20 cellular contexts compared by ENCODE assay signal in genomic region chr4:1812720-1813119, GRCh38. TPM values are rescaled to one million over a fixed set of nuclear protein-coding genes. Genes with fewer than 3 reads are reported as not detected.
"Had no signal": no experiment of that assay in that cellular context is flagged by ENCODE, and none has a peak within 500 bp of the region (broad histone marks: within the 10 kb centered on the region; RNA-seq: fewer than 3 reads in every experiment).

No MANE protein-coding gene starts in this region.

- H3K79me2 ChIP-seq: parathyroid adenoma had no signal

- H3K4me3 ChIP-seq: adrenal gland, esophagus muscularis mucosa, suprapubic skin had no signal

- H3K27me3 ChIP-seq: adrenal gland, esophagus muscularis mucosa, neutrophil, suprapubic skin had no signal

- FAIRE-seq: astrocyte, endothelial cell of umbilical vein had no signal

- H3K9ac ChIP-seq: parathyroid adenoma had no signal

- H3K27ac ChIP-seq: adrenal gland, esophagus muscularis mucosa, neutrophil, parathyroid adenoma, suprapubic skin had no signal

- H3K4me1 ChIP-seq: adrenal gland, esophagus muscularis mucosa, parathyroid adenoma, suprapubic skin had no signal

- H2AFZ ChIP-seq: parathyroid adenoma had no signal

- DNase-seq: activated CD4-positive, alpha-beta T cell treated with anti-CD3 and anti-CD28 coated beads, Interleukin-2, amount 10 ng/mL, durations not matched to agents 7 days and 5 days; activated CD8-positive, alpha-beta memory T cell treated with anti-CD3 and anti-CD28 coated beads for 24 hours; activated CD8-positive, alpha-beta memory T cell treated with anti-CD3 and anti-CD28 coated beads, Interleukin-2, amount 50 U/mL, for 48 hours; activated gamma-delta T cell treated with Interleukin-2 at 50 U/mL for 16 hours; activated T-cell treated with anti-CD3 and anti-CD28 coated beads, Interleukin-2, amount 50 U/mL, for 72 hours; adrenal gland; effector CD8-positive, alpha-beta T cell; immature natural killer cell; kidney glomerular epithelial cell; natural killer cell; retina; stimulated activated CD4-positive, alpha-beta T cell treated with anti-CD3 and anti-CD28 coated beads, Interleukin-2, amount 100 ng/mL, for 24 hours; stimulated activated naive CD8-positive, alpha-beta T cell treated with anti-CD3 and anti-CD28 coated beads, Interleukin-15, amount 100 ng/mL, for 72 hours had no signal

- ATAC-seq: activated naive CD4-positive, alpha-beta T cell treated with anti-CD3 and anti-CD28 coated beads, Interleukin-2, amount 50 U/mL, for 72 hours; activated T-cell treated with anti-CD3 and anti-CD28 coated beads, Interleukin-2, amount 50 U/mL, for 72 hours; natural killer cell; stimulated activated naive CD8-positive, alpha-beta T cell treated with anti-CD3 and anti-CD28 coated beads, Interleukin-15, amount 100 ng/mL, for 72 hours had no signal

- H3K9me3 ChIP-seq: adrenal gland, esophagus muscularis mucosa, neutrophil, suprapubic skin had no signal

RNA-seq across cellular contexts. Expression of gene FGFR3, which starts 19.6 kb away (rescaled TPM):
- total RNA-seq: natural killer cell had no signal
- polyA plus RNA-seq: immature natural killer cell had no signal
